Comparison of ENCODE assay signal across 3 cellular contexts in genomic region chr1:38180388-38180787, GRCh38.
DNase-seq lines count a peak whose midpoint lies in the region; ATAC-seq, FAIRE-seq and TF ChIP-seq lines count a peak whose summit lies in the region.
"Not testable (repeated sequence)": the region's sequence is repeated elsewhere in the genome, so short reads cannot be mapped to it uniquely, and the experiment has no call there.

No MANE protein-coding gene starts in this region.

- TF ChIP-seq POLR2A in K562 (conservative IDR thresholded peaks at IDR 0.05); H1 (IDR thresholded peaks at IDR 0.05; ENCODE audit: control extremely low read depth in 1 of 2, low read depth in 2 of 2, low read length in 2 of 2): not testable (repeated sequence)

- not testable (repeated sequence) for H3K4me3 ChIP-seq in K562; H1 (ENCODE audit: extremely low read depth in 1 of 4, insufficient read depth in 2 of 4, low read depth in 3 of 4, low read length in 4 of 4)

- H2BK20ac ChIP-seq in H1 (ENCODE audit: low read length) = peak overlapping the region; percentile 66; the same call in 1 of the 2 replicates

- POLR2A ChIA-PET in K562 (lab: Yijun Ruan, JAX) = not testable (repeated sequence)
- POLR2A ChIA-PET in H1 (lab: Charles Lee; ENCODE audit: partially characterized antibody) = interaction anchor here (1.7 kb wide), 1 partner anchor 28 kb away, joined by 4 read pairs; no protein-coding TSS in a partner anchor

- not testable (repeated sequence) for H3K56ac ChIP-seq in H1 (replicated peaks; ENCODE audit: insufficient read length, low read depth, low read length)

- H3K27me3 Mint-ChIP-seq in neural crest cell (ENCODE audit: low read depth) = not testable (repeated sequence)

- H4K91ac ChIP-seq in H1 (replicated peaks; ENCODE audit: insufficient read length, low read length) = not testable (repeated sequence)

- not testable (repeated sequence) for H3K9ac ChIP-seq in K562 (ENCODE audit: insufficient read depth in 1 of 2, low read depth in 2 of 2, low read length in 2 of 2); H1 (replicated peaks in 1 of 4; ENCODE audit: extremely low read depth in 1 of 4, low read depth in 3 of 4, low read length in 3 of 4)

- H3K4me1 Mint-ChIP-seq in neural crest cell = peaks cover 46% of the 10 kb centered on the region

- not testable (repeated sequence) for H2BK5ac ChIP-seq in H1 (ENCODE audit: low read depth, low read length)

- H3K27ac Mint-ChIP-seq in neural crest cell (ENCODE audit: unreplicated experiment) = peak overlapping the region; percentile 80

- H3K36me3 ChIP-seq in K562 (ENCODE audit: control insufficient read depth, insufficient read depth, low read length); H1 (ENCODE audit: control insufficient read depth in 2 of 4, insufficient read depth in 4 of 4, low read length in 3 of 4): not testable (repeated sequence)

- H3K4ac ChIP-seq in H1 (replicated peaks; ENCODE audit: insufficient read length, low read depth, low read length) = not testable (repeated sequence)

- FAIRE-seq in K562 (lab: Jason Lieb, UNC); H1 (lab: Jason Lieb, UNC): not testable (repeated sequence)

- not testable (repeated sequence) for ATAC-seq in K562

- not testable (repeated sequence) for H3K14ac ChIP-seq in H1 (ENCODE audit: insufficient read length)

- H2BK15ac ChIP-seq in H1 (ENCODE audit: low read length) = not testable (repeated sequence)

- H3K27me3 ChIP-seq in K562 (ENCODE audit: control insufficient read depth in 2 of 2, insufficient read depth in 2 of 2, low read length in 2 of 2) = peaks cover 23 to 56% of the 10 kb centered on the region in 2 experiments
- H3K27me3 ChIP-seq in H1 (replicated peaks in 1 of 4; ENCODE audit: control insufficient read depth in 3 of 4, extremely low read depth in 1 of 4, insufficient read depth in 3 of 4, low read length in 3 of 4) = not testable (repeated sequence)

- not testable (repeated sequence) for H3K23ac ChIP-seq in H1 (ENCODE audit: insufficient read length)

- not testable (repeated sequence) for TF ChIP-seq EP300 in K562 (IDR thresholded peaks at IDR 0.05; ENCODE audit: low read length); H1 (IDR thresholded peaks at IDR 0.05; ENCODE audit: borderline replicate concordance in 1 of 2, low read depth in 2 of 2, low read length in 2 of 2)

- H3K36me3 Mint-ChIP-seq in neural crest cell (ENCODE audit: low read depth) = not testable (repeated sequence)

- not testable (repeated sequence) for H4K5ac ChIP-seq in H1 (ENCODE audit: insufficient read length, low read depth, low read length)

- H3K9me1 ChIP-seq in K562 (ENCODE audit: control insufficient read depth, insufficient read depth, low read length) = not testable (repeated sequence)

- H3K27ac ChIP-seq in K562 (ENCODE audit: extremely low read depth, low read depth, low read length); H1 (ENCODE audit: low read depth, low read length): not testable (repeated sequence)

- in situ Hi-C loops in K562 (cut with MboI) = not testable (repeated sequence)

- H2BK12ac ChIP-seq in H1 (ENCODE audit: low read depth, low read length) = not testable (repeated sequence)

- not testable (repeated sequence) for TF ChIP-seq RAD21 in K562 (CRISPR knock-in tag; conservative IDR thresholded peaks at IDR 0.05 in 1 of 2, IDR thresholded peaks at IDR 0.05 in 1 of 2); H1 (IDR thresholded peaks at IDR 0.05 in 1 of 2, conservative IDR thresholded peaks at IDR 0.05 in 1 of 2; ENCODE audit: low read depth in 2 of 2, low read length in 2 of 2)

- H3K9me3 Mint-ChIP-seq in neural crest cell = peaks cover 10% of the 10 kb centered on the region

- H3K23me2 ChIP-seq in H1 (ENCODE audit: low read depth, low read length) = not testable (repeated sequence)

- WGBS in K562 (ENCODE audit: insufficient coverage, low coverage, missing lambda C conversion rate) = 0% methylated on average over 1 of the region's 1 CpG
- WGBS in H1 (ENCODE audit: extremely low coverage in 1 of 2, insufficient coverage in 1 of 2, insufficient read length in 1 of 2, insufficient replicate concordance in 2 of 2, low coverage in 1 of 2, low lambda C conversion rate in 2 of 2, missing lambda C conversion rate in 1 of 2), 2 experiments = 100% methylated on average over 1 of the region's 1 CpG; no CpG with 5 or more reads in 1 of the 2 experiments

- not testable (repeated sequence) for H4K20me1 ChIP-seq in K562 (replicated peaks; ENCODE audit: control insufficient read depth, insufficient read depth, low read length); H1 (replicated peaks in 1 of 2; ENCODE audit: control insufficient read depth in 1 of 2, insufficient read depth in 2 of 2, low read length in 2 of 2)

- not testable (repeated sequence) for DNase-seq in K562 (ENCODE audit: extremely low read depth in 1 of 4, low spot score in 3 of 4); H1 (ENCODE audit: low read depth in 1 of 2, low spot score in 2 of 2); neural crest cell (ENCODE audit: low read depth, low spot score)

- H3K4me2 ChIP-seq in K562 (ENCODE audit: insufficient read depth, low read length); H1 (ENCODE audit: insufficient read depth in 1 of 2, low read depth in 2 of 2, low read length in 2 of 2): not testable (repeated sequence)

- H3K4me1 ChIP-seq in K562 (replicated peaks in 1 of 2; ENCODE audit: control insufficient read depth in 2 of 2, insufficient read depth in 2 of 2, low read length in 2 of 2); H1 (replicated peaks in 1 of 4; ENCODE audit: control insufficient read depth in 3 of 4, insufficient read depth in 4 of 4, low read length in 3 of 4): not testable (repeated sequence)

- H3K9me3 ChIP-seq in K562 (replicated peaks; ENCODE audit: control insufficient read depth, insufficient read depth, low read depth, low read length); H1 (ENCODE audit: insufficient read depth in 2 of 2, low read depth in 1 of 2, low read length in 1 of 2): not testable (repeated sequence)

- CTCF ChIA-PET in K562 (lab: Yijun Ruan, JAX; ENCODE audit: low intra/inter-chr PET ratio) = not testable (repeated sequence)
- CTCF ChIA-PET in H1 (lab: Charles Lee; ENCODE audit: partially characterized antibody) = interaction anchor here (0.8 to 1.9 kb wide), 4 partner anchors 12 to 261 kb away, joined by 3 to 8 read pairs (median 4); no protein-coding TSS in a partner anchor

- H3K79me1 ChIP-seq in H1 (ENCODE audit: low read depth, low read length) = not testable (repeated sequence)

- intact Hi-C loops in K562 (cut with micrococcal nuclease) = not testable (repeated sequence)

- H2AK5ac ChIP-seq in H1 (ENCODE audit: low read depth, low read length) = peak overlapping the region; percentile 46; the same call in 1 of the 2 replicates

- not testable (repeated sequence) for BruUV-seq in K562 (replicated peaks; lab: Mats Ljungman, UMichigan)

- H3K4me3 Mint-ChIP-seq in neural crest cell = not testable (repeated sequence)

- not testable (repeated sequence) for H3K18ac ChIP-seq in H1 (ENCODE audit: extremely low read depth, low read length)

- H3K79me2 ChIP-seq in K562 (ENCODE audit: control insufficient read depth, insufficient read depth, low read length); H1 (ENCODE audit: control insufficient read depth in 1 of 2, insufficient read depth in 2 of 2, low read length in 2 of 2): not testable (repeated sequence)

- H4K8ac ChIP-seq in H1 (ENCODE audit: extremely low read depth, insufficient read depth, low read length) = not testable (repeated sequence)

- H2BK120ac ChIP-seq in H1 (replicated peaks; ENCODE audit: low read depth, low read length) = not testable (repeated sequence)

- H2AFZ ChIP-seq in K562 (ENCODE audit: low read depth, low read length); H1 (ENCODE audit: low read length): not testable (repeated sequence)

- not testable (repeated sequence) for TF ChIP-seq CTCF in K562 (IDR thresholded peaks at IDR 0.05 in 2 of 3, conservative IDR thresholded peaks at IDR 0.05 in 1 of 3; ENCODE audit: insufficient read depth in 2 of 3, low read depth in 1 of 3, low read length in 3 of 3); H1 (IDR thresholded peaks at IDR 0.05; ENCODE audit: control extremely low read depth in 1 of 3, insufficient read depth in 1 of 3, low read depth in 1 of 3, low read length in 3 of 3); neural crest cell (conservative IDR thresholded peaks at IDR 0.05)

TF ChIP-seq in K562, 482 proteins besides CTCF, POLR2A, EP300 and RAD21:
- peak; percentile 92 for TF ChIP-seq ZNF431 (CRISPR knock-in tag; IDR thresholded peaks at IDR 0.05)
